In the genomic region with DNA sequence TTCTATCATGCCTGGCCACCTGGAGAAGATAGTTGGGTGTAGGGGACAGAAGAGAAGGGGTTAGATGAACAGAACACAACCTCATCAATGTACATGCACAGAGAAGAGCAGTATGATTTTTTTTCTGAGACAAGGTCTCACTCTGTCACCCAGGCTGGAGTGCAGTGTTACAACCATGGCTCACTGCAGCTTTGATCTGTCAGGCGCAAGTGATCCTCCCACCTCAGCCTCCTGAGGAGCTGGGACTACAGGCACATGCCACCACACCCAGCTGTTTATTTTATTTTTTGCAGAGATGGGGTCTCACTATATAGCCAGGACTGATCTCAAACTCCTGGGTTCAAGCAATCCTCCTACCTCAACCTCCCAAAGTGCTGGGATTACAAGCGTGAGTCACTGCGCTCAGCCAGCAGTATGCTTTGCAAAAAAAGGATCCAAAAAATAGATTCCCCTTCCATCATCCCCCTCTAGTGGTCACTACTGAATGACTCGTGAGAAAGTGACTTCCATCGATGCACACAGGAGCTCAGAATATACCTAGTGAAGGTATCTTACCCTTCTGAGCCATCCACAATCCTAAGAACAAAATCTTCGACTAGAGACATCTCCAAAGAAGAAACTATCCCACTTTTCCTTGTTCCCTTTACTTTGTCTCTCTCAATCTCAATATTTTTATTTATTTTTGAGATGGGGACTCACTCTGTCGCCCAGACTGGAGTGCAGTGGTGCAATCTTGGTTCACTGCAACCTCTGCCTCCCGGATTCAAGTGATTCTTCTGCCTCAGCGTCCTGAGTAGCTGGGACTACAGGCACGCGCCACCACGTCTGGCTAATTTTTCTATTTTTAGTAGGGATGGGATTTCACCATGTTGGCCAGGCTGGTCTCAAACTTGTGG, we compare ENCODE assay signal across 1 cellular context.
TF ChIP-seq lines count a peak whose summit lies in the region.

No MANE protein-coding gene starts in this region.

TF ChIP-seq in H1, 55 proteins besides CTCF, POLR2A, EP300 and RAD21:
- TF ChIP-seq JUND (IDR thresholded peaks at IDR 0.05; ENCODE audit: low read length) (peak; percentile 42; the same call in 1 of the 2 replicates), ZNF274 (IDR thresholded peaks at IDR 0.05; ENCODE audit: borderline replicate concordance, extremely low read depth, low read length) (no peak), CREB1 (IDR thresholded peaks at IDR 0.05) (0 out of 2 replicates have a peak, but pooled peaks have one; percentile 12)
